19 cellular contexts compared by ENCODE assay signal in genomic region chr15:53128652-53129051, GRCh38.
DNase-seq lines count a peak whose midpoint lies in the region; FAIRE-seq and TF ChIP-seq lines count a peak whose summit lies in the region.
"Had no signal": no experiment of that assay in that cellular context is flagged by ENCODE, and none has a peak within 500 bp of the region (broad histone marks: within the 10 kb centered on the region; RNA-seq: fewer than 3 reads in every experiment).

No MANE protein-coding gene starts in this region.

- POLR2A ChIA-PET in H1 (lab: Charles Lee; ENCODE audit: partially characterized antibody) = no interaction called here

- H3K27me3 Mint-ChIP-seq in activated naive CD4-positive, alpha-beta T cell treated with anti-CD3 and anti-CD28 coated beads, Interleukin-2, amount 10 ng/mL, durations not matched to agents 7 days and 5 days = no peaks in the 10 kb centered on the region

- H3K27ac ChIP-seq in BLaER1 (peak overlapping the region; percentile 45; the same call in 1 of the 2 replicates), H1 (ENCODE audit: low read depth, low read length) (no peak overlapping the region), mesenchymal stem cell (ENCODE audit: low read length, poor library complexity, severe bottlenecking) (no peak overlapping the region), small intestine (ENCODE audit: low read depth in 1 of 2, low read length in 1 of 2) (no peak overlapping the region)
- H3K27ac ChIP-seq: 22Rv1, A549 had no signal

- H3K4me2 ChIP-seq in BLaER1 = peak overlapping the region; percentile 31
- H3K4me2 ChIP-seq in Loucy (ENCODE audit: low read depth, low read length, poor library complexity, severe bottlenecking) = peak overlapping the region; percentile 68
- H3K4me2 ChIP-seq in H1 (ENCODE audit: insufficient read depth in 1 of 2, low read depth in 2 of 2, low read length in 2 of 2) = no peak overlapping the region
- H3K4me2 ChIP-seq in mesenchymal stem cell (ENCODE audit: low read length, poor library complexity, severe bottlenecking) = no peak overlapping the region
- H3K4me2 ChIP-seq: A549, GM23338 had no signal

- no peaks in the 10 kb centered on the region for H3K9me3 Mint-ChIP-seq in activated naive CD4-positive, alpha-beta T cell treated with anti-CD3 and anti-CD28 coated beads, Interleukin-2, amount 10 ng/mL, durations not matched to agents 7 days and 5 days
- H3K9me3 Mint-ChIP-seq: CD8-positive, alpha-beta T cell; GM23338 had no signal

- no peak for DNase-seq in H1 (ENCODE audit: low read depth in 1 of 2, low spot score in 2 of 2)
- DNase-seq in mesenchymal stem cell = no peak
- DNase-seq in activated naive CD4-positive, alpha-beta T cell treated with anti-CD3 and anti-CD28 coated beads, Interleukin-2, amount 10 ng/mL, durations not matched to agents 7 days and 5 days = no peak
- no peak for DNase-seq in small intestine
- no peak for DNase-seq in GM20000 (ENCODE audit: low spot score)
- no peak for DNase-seq in foreskin fibroblast
- DNase-seq: AML-193; Calu3; CD8-positive, alpha-beta T cell; DMS53; H7; HFFc6 had no signal

- H2BK12ac ChIP-seq in H1 (ENCODE audit: low read depth, low read length) (no peak overlapping the region), mesenchymal stem cell (ENCODE audit: low read length in 2 of 2) (no peak overlapping the region)

- 82% methylated on average over 5 of the region's 5 CpGs; no CpG with 5 or more reads in 1 of the 2 experiments for WGBS in H1 (ENCODE audit: extremely low coverage in 1 of 2, insufficient coverage in 1 of 2, insufficient read length in 1 of 2, insufficient replicate concordance in 2 of 2, low coverage in 1 of 2, low lambda C conversion rate in 2 of 2, missing lambda C conversion rate in 1 of 2), 2 experiments
- WGBS in mesenchymal stem cell = 61% methylated on average over 2 of the region's 5 CpGs
- WGBS in small intestine, 3 donors = 12 to 33% (median 23%) methylated on average over 5 of the region's 5 CpGs

- H3K9me2 ChIP-seq in Loucy (replicated peaks; ENCODE audit: low read depth, low read length) = no peaks in the 10 kb centered on the region

- no peak overlapping the region for H3K4ac ChIP-seq in H1 (replicated peaks; ENCODE audit: insufficient read length, low read depth, low read length)
- no peak overlapping the region for H3K4ac ChIP-seq in mesenchymal stem cell (ENCODE audit: low read depth in 1 of 2, low read length in 2 of 2)

- H3F3A ChIP-seq in Loucy (ENCODE audit: low read depth) = peaks cover 22% of the 10 kb centered on the region

- H3K14ac ChIP-seq in H1 (ENCODE audit: insufficient read length) (no peak overlapping the region), mesenchymal stem cell (ENCODE audit: low read length in 2 of 2) (no peak overlapping the region)

- H4K5ac ChIP-seq in H1 (ENCODE audit: insufficient read length, low read depth, low read length) = no peak overlapping the region

- H2BK5ac ChIP-seq in H1 (ENCODE audit: low read depth, low read length) (no peak overlapping the region), mesenchymal stem cell (ENCODE audit: low read depth, low read length, poor library complexity, severe bottlenecking) (peak overlapping the region; percentile 14)

- H3K4me3 Mint-ChIP-seq in activated naive CD4-positive, alpha-beta T cell treated with anti-CD3 and anti-CD28 coated beads, Interleukin-2, amount 10 ng/mL, durations not matched to agents 7 days and 5 days = no peak overlapping the region
- H3K4me3 Mint-ChIP-seq: CD8-positive, alpha-beta T cell; GM23338; HFFc6 had no signal

- H4K20me1 ChIP-seq in BLaER1 (no peaks in the 10 kb centered on the region), Loucy (ENCODE audit: insufficient read depth, low read length, poor library complexity, severe bottlenecking) (no peaks in the 10 kb centered on the region), H1 (replicated peaks in 1 of 2; ENCODE audit: control insufficient read depth in 1 of 2, insufficient read depth in 2 of 2, low read length in 2 of 2) (no peaks in the 10 kb centered on the region)

- H3K27me3 ChIP-seq in BLaER1 (no peaks in the 10 kb centered on the region), Loucy (ENCODE audit: insufficient read depth, low read length, poor library complexity, severe bottlenecking) (no peaks in the 10 kb centered on the region), H1 (replicated peaks in 1 of 4; ENCODE audit: control insufficient read depth in 3 of 4, extremely low read depth in 1 of 4, insufficient read depth in 3 of 4, low read length in 3 of 4) (no peaks in the 10 kb centered on the region), mesenchymal stem cell (ENCODE audit: control insufficient read depth in 1 of 2, insufficient read depth in 1 of 2, low read length in 2 of 2) (no peaks in the 10 kb centered on the region), small intestine (ENCODE audit: control insufficient read depth in 2 of 2, insufficient read depth in 2 of 2, low read length in 2 of 2) (no peaks in the 10 kb centered on the region)

- H3K9me3 ChIP-seq in BLaER1 (peaks cover 10% of the 10 kb centered on the region; the same call in 1 of the 2 replicates), Loucy (ENCODE audit: insufficient read depth, low read depth, low read length) (no peaks in the 10 kb centered on the region), H1 (ENCODE audit: insufficient read depth in 2 of 2, low read depth in 1 of 2, low read length in 1 of 2) (no peaks in the 10 kb centered on the region), mesenchymal stem cell (ENCODE audit: control insufficient read depth, low read length) (no peaks in the 10 kb centered on the region), small intestine (ENCODE audit: control insufficient read depth, low read depth) (no peaks in the 10 kb centered on the region)
- H3K9me3 ChIP-seq: A549 had no signal

- no peaks in the 10 kb centered on the region for H3K23me2 ChIP-seq in H1 (ENCODE audit: low read depth, low read length)

- H3K36me3 ChIP-seq in BLaER1 = no peaks in the 10 kb centered on the region
- H3K36me3 ChIP-seq in Loucy (ENCODE audit: insufficient read depth, low read length) = no peaks in the 10 kb centered on the region
- no peaks in the 10 kb centered on the region for H3K36me3 ChIP-seq in H1 (ENCODE audit: control insufficient read depth in 2 of 4, insufficient read depth in 4 of 4, low read length in 3 of 4)
- no peaks in the 10 kb centered on the region for H3K36me3 ChIP-seq in mesenchymal stem cell (ENCODE audit: control insufficient read depth in 1 of 2, insufficient read depth in 2 of 2, low read depth in 1 of 2, low read length in 2 of 2)
- no peaks in the 10 kb centered on the region for H3K36me3 ChIP-seq in small intestine (ENCODE audit: control insufficient read depth in 2 of 2, insufficient read depth in 2 of 2, low read length in 2 of 2)

- TF ChIP-seq EP300 in H1 (IDR thresholded peaks at IDR 0.05; ENCODE audit: borderline replicate concordance in 1 of 2, low read depth in 2 of 2, low read length in 2 of 2) = no peak

- H3K4me1 ChIP-seq in BLaER1 (peaks cover 43% of the 10 kb centered on the region), Loucy (ENCODE audit: insufficient read depth, low read length, poor library complexity, severe bottlenecking) (peaks cover 68% of the 10 kb centered on the region), H1 (replicated peaks in 1 of 4; ENCODE audit: control insufficient read depth in 3 of 4, insufficient read depth in 4 of 4, low read length in 3 of 4) (peaks cover 1 to 10% (median 4%) of the 10 kb centered on the region in 4 experiments; a peak in 4 of 7 replicates), mesenchymal stem cell (ENCODE audit: control insufficient read depth, insufficient read depth, low read depth, low read length) (no peaks in the 10 kb centered on the region), small intestine (ENCODE audit: control insufficient read depth in 2 of 2, insufficient read depth in 1 of 2, low read depth in 1 of 2, low read length in 1 of 2) (no peaks in the 10 kb centered on the region)
- H3K4me1 ChIP-seq: A549 had no signal

- no peak overlapping the region for H3K23ac ChIP-seq in H1 (ENCODE audit: insufficient read length)
- no peak overlapping the region for H3K23ac ChIP-seq in mesenchymal stem cell (ENCODE audit: low read length in 2 of 2)

- H2BK120ac ChIP-seq in H1 (replicated peaks; ENCODE audit: low read depth, low read length) (no peak overlapping the region), mesenchymal stem cell (ENCODE audit: low read depth, low read length) (no peak overlapping the region)

- no peak overlapping the region for H3K56ac ChIP-seq in H1 (replicated peaks; ENCODE audit: insufficient read length, low read depth, low read length)

- H3K18ac ChIP-seq in H1 (ENCODE audit: extremely low read depth, low read length) (no peak overlapping the region), mesenchymal stem cell (ENCODE audit: low read depth in 1 of 2, low read length in 2 of 2) (no peak overlapping the region)

- TF ChIP-seq POLR2A in H1 (IDR thresholded peaks at IDR 0.05; ENCODE audit: control extremely low read depth in 1 of 2, low read depth in 2 of 2, low read length in 2 of 2) = no peak

- H4K91ac ChIP-seq in H1 (replicated peaks; ENCODE audit: insufficient read length, low read length) (no peak overlapping the region), mesenchymal stem cell (ENCODE audit: low read length) (no peak overlapping the region)

- H3K4me3 ChIP-seq in BLaER1 (no peak overlapping the region), Loucy (ENCODE audit: low read length, poor library complexity, severe bottlenecking) (peak overlapping the region; percentile 46), H1 (ENCODE audit: extremely low read depth in 1 of 4, insufficient read depth in 2 of 4, low read depth in 3 of 4, low read length in 4 of 4) (no peak overlapping the region), mesenchymal stem cell (ENCODE audit: insufficient read depth in 1 of 2, low read depth in 1 of 2, low read length in 2 of 2) (no peak overlapping the region), small intestine (ENCODE audit: low read depth in 1 of 2, low read length in 2 of 2) (no peak overlapping the region), foreskin fibroblast (ENCODE audit: low read depth in 1 of 2, low read length in 2 of 2) (no peak overlapping the region)
- H3K4me3 ChIP-seq: A549, GM23338 had no signal

- H3K79me1 ChIP-seq in H1 (ENCODE audit: low read depth, low read length) = no peaks in the 10 kb centered on the region
- H3K79me1 ChIP-seq in mesenchymal stem cell (replicated peaks; ENCODE audit: low read length, poor library complexity, severe bottlenecking) = no peaks in the 10 kb centered on the region

- TF ChIP-seq RAD21 in H1 (IDR thresholded peaks at IDR 0.05 in 1 of 2, conservative IDR thresholded peaks at IDR 0.05 in 1 of 2; ENCODE audit: low read depth in 2 of 2, low read length in 2 of 2) = no peak

- H3K36me3 Mint-ChIP-seq in activated naive CD4-positive, alpha-beta T cell treated with anti-CD3 and anti-CD28 coated beads, Interleukin-2, amount 10 ng/mL, durations not matched to agents 7 days and 5 days = no peaks in the 10 kb centered on the region
- H3K36me3 Mint-ChIP-seq: CD8-positive, alpha-beta T cell had no signal

- H2BK15ac ChIP-seq in H1 (ENCODE audit: low read length) (no peak overlapping the region), mesenchymal stem cell (ENCODE audit: low read depth, poor library complexity, severe bottlenecking) (no peak overlapping the region)

- H3K9ac ChIP-seq in BLaER1 (no peak overlapping the region), Loucy (ENCODE audit: low read depth, low read length, poor library complexity, severe bottlenecking) (peak overlapping the region; percentile 60), H1 (replicated peaks in 1 of 4; ENCODE audit: extremely low read depth in 1 of 4, low read depth in 3 of 4, low read length in 3 of 4) (no peak overlapping the region), mesenchymal stem cell (ENCODE audit: low read length) (no peak overlapping the region)

- no peak overlapping the region for H3K27ac Mint-ChIP-seq in activated naive CD4-positive, alpha-beta T cell treated with anti-CD3 and anti-CD28 coated beads, Interleukin-2, amount 10 ng/mL, durations not matched to agents 7 days and 5 days
- H3K27ac Mint-ChIP-seq: CD8-positive, alpha-beta T cell; HFFc6 had no signal

- no peak overlapping the region for H2BK20ac ChIP-seq in H1 (ENCODE audit: low read length)

- H2AK5ac ChIP-seq in H1 (ENCODE audit: low read depth, low read length) (no peak overlapping the region), mesenchymal stem cell (ENCODE audit: low read length, severe bottlenecking) (no peak overlapping the region)

- FAIRE-seq in H1 (lab: Jason Lieb, UNC) = no peak
- no peak for FAIRE-seq in small intestine (lab: Jason Lieb, UNC)
- FAIRE-seq: A549, G401.6, GM12891 had no signal

- H4K8ac ChIP-seq in H1 (ENCODE audit: extremely low read depth, insufficient read depth, low read length) (no peak overlapping the region; the same call in 1 of the 2 replicates), mesenchymal stem cell (ENCODE audit: low read length) (no peak overlapping the region)

- H2AFZ ChIP-seq in Loucy (ENCODE audit: low read length) (peak overlapping the region; percentile 16; the same call in 1 of the 2 replicates), H1 (ENCODE audit: low read length) (0 out of 2 replicates have a peak overlapping the region, but pooled peaks have one; percentile 78), mesenchymal stem cell (ENCODE audit: low read depth, low read length) (no peak overlapping the region)

- CTCF ChIA-PET in H1 (lab: Charles Lee; ENCODE audit: partially characterized antibody) = interaction anchor here (0.6 to 1.4 kb wide), 4 partner anchors 11 to 346 kb away, joined by 3 to 4 read pairs (median 4); no protein-coding TSS in a partner anchor
- CTCF ChIA-PET in activated naive CD4-positive, alpha-beta T cell treated with anti-CD3 and anti-CD28 coated beads, Interleukin-2, amount 10 ng/mL, durations not matched to agents 7 days and 5 days (lab: Charles Lee) = no interaction called here

- H3K4me1 Mint-ChIP-seq in activated naive CD4-positive, alpha-beta T cell treated with anti-CD3 and anti-CD28 coated beads, Interleukin-2, amount 10 ng/mL, durations not matched to agents 7 days and 5 days = no peaks in the 10 kb centered on the region

- TF ChIP-seq CTCF in Loucy (conservative IDR thresholded peaks at IDR 0.05; ENCODE audit: low read length) (no peak), H1 (IDR thresholded peaks at IDR 0.05; ENCODE audit: control extremely low read depth in 1 of 3, insufficient read depth in 1 of 3, low read depth in 1 of 3, low read length in 3 of 3) (no peak), GM20000 (IDR thresholded peaks at IDR 0.05; ENCODE audit: extremely low read depth, missing control alignments) (no peak), foreskin fibroblast (IDR thresholded peaks at IDR 0.05; ENCODE audit: low read depth, low read length) (no peak)

- no peaks in the 10 kb centered on the region for H3K79me2 ChIP-seq in Loucy (ENCODE audit: insufficient read depth, low read length)
- H3K79me2 ChIP-seq in H1 (ENCODE audit: control insufficient read depth in 1 of 2, insufficient read depth in 2 of 2, low read length in 2 of 2) = no peaks in the 10 kb centered on the region

Comparison
In these comparisons a context has a peak if more than half of its experiments do, and no peak if none do; other contexts are left out.
1. H3K4me2 ChIP-seq: peak in BLaER1 (single experiment) and Loucy (single experiment); none in H1 (0 of 2) and mesenchymal stem cell (single experiment).